Comparison of ENCODE assay signal across 19 cellular contexts in genomic region chr11:106770489-106771100, GRCh38.
DNase-seq lines count a peak whose midpoint lies in the region; ATAC-seq, FAIRE-seq and TF ChIP-seq lines count a peak whose summit lies in the region.
"Had no signal": no experiment of that assay in that cellular context is flagged by ENCODE, and none has a peak within 500 bp of the region (broad histone marks: within the 10 kb centered on the region; RNA-seq: fewer than 3 reads in every experiment).

No MANE protein-coding gene starts in this region.

- in situ Hi-C loops in HepG2 (cut with HindIII; ENCODE audit: extremely low pct_ligation_motif_present, low pct_unique_long_range_greater_than_20kb) (no loop called here), KBM-7 (cut with MboI; ENCODE audit: low pct_unique_long_range_greater_than_20kb, low sequenced_read_pairs) (no loop called here), brain microvascular endothelial cell (cut with HindIII; ENCODE audit: low pct_ligation_motif_present, low sequenced_read_pairs) (no loop called here)

- CTCF ChIA-PET in HepG2 (lab: Yijun Ruan, JAX; ENCODE audit: low intra/inter-chr PET ratio, low total read pairs) = no interaction called here

- no peaks in the 10 kb centered on the region for H4K20me1 ChIP-seq in HepG2 (ENCODE audit: insufficient read depth, low read length)

- TF ChIP-seq CTCF in HepG2 (CRISPR knock-in tag; IDR thresholded peaks at IDR 0.05) (no peak), right lobe of liver (IDR thresholded peaks at IDR 0.05) (no peak), bronchial epithelial cell (IDR thresholded peaks at IDR 0.05; ENCODE audit: insufficient read depth, low read length, severe bottlenecking) (no peak), fibroblast of villous mesenchyme (IDR thresholded peaks at IDR 0.05; ENCODE audit: insufficient read depth, low read depth, low read length) (no peak), left ventricle myocardium inferior (IDR thresholded peaks at IDR 0.05; ENCODE audit: borderline replicate concordance) (no peak), brain microvascular endothelial cell (IDR thresholded peaks at IDR 0.05; ENCODE audit: low read depth, low read length, missing control alignments) (no peak)

- TF ChIP-seq POLR2A in HepG2 (IDR thresholded peaks at IDR 0.05; ENCODE audit: insufficient read depth in 1 of 2, low read depth in 2 of 2, low read length in 2 of 2) (no peak), right lobe of liver (IDR thresholded peaks at IDR 0.05) (no peak)

- FAIRE-seq in HepG2 (lab: Jason Lieb, UNC) = no peak
- FAIRE-seq in bronchial epithelial cell (lab: Jason Lieb, UNC) = no peak

- no peak overlapping the region for H3K4me2 ChIP-seq in HepG2 (ENCODE audit: low read depth, low read length)

- H3K9me3 ChIP-seq in HepG2 (ENCODE audit: low read length) = no peaks in the 10 kb centered on the region
- H3K9me3 ChIP-seq in right lobe of liver = no peaks in the 10 kb centered on the region
- H3K9me3 ChIP-seq in left ventricle myocardium inferior (replicated peaks) = no peaks in the 10 kb centered on the region

- H3K4me1 ChIP-seq in HepG2 (ENCODE audit: insufficient read depth, low read length) (no peaks in the 10 kb centered on the region), right lobe of liver (no peaks in the 10 kb centered on the region), left ventricle myocardium inferior (no peaks in the 10 kb centered on the region)

- H3K4me3 ChIP-seq in HepG2 (replicated peaks in 1 of 3; ENCODE audit: insufficient read depth in 1 of 3, low read depth in 2 of 3, low read length in 3 of 3) = no peak overlapping the region
- H3K4me3 ChIP-seq in right lobe of liver = no peak overlapping the region
- H3K4me3 ChIP-seq in bronchial epithelial cell (ENCODE audit: low read depth, low read length) = no peak overlapping the region
- H3K4me3 ChIP-seq in fibroblast of villous mesenchyme (ENCODE audit: low read depth, low read length) = no peak overlapping the region
- H3K4me3 ChIP-seq in left ventricle myocardium inferior = no peak overlapping the region
- no peak overlapping the region for H3K4me3 ChIP-seq in brain microvascular endothelial cell (ENCODE audit: low read depth, low read length)

- TF ChIP-seq EP300 in HepG2 (IDR thresholded peaks at IDR 0.05; ENCODE audit: low read depth in 2 of 2, low read length in 2 of 2) (no peak), HepG2 (CRISPR knock-in tag; IDR thresholded peaks at IDR 0.05; ENCODE audit: borderline replicate concordance) (no peak)

- H3K27ac ChIP-seq in HepG2 (ENCODE audit: extremely low read length, insufficient read depth, low read length) (no peak overlapping the region), right lobe of liver (no peak overlapping the region), left ventricle myocardium inferior (replicated peaks) (no peak overlapping the region), brain microvascular endothelial cell (no peak overlapping the region)

- no peak overlapping the region for H2AFZ ChIP-seq in HepG2 (ENCODE audit: low read length)

- H3K36me3 ChIP-seq in HepG2 (replicated peaks in 1 of 2; ENCODE audit: control insufficient read depth in 1 of 2, insufficient read depth in 2 of 2, low read length in 2 of 2) = no peaks in the 10 kb centered on the region
- no peaks in the 10 kb centered on the region for H3K36me3 ChIP-seq in right lobe of liver
- no peaks in the 10 kb centered on the region for H3K36me3 ChIP-seq in bronchial epithelial cell (ENCODE audit: control insufficient read depth, insufficient read depth, low read length)
- H3K36me3 ChIP-seq in left ventricle myocardium inferior = no peaks in the 10 kb centered on the region
- H3K36me3 ChIP-seq in brain microvascular endothelial cell (replicated peaks) = no peaks in the 10 kb centered on the region

- no peak for DNase-seq in HepG2 (ENCODE audit: low spot score)
- no peak for DNase-seq in right lobe of liver
- DNase-seq in bronchial epithelial cell (ENCODE audit: low read depth) = peak; percentile 49
- DNase-seq in fibroblast of villous mesenchyme (ENCODE audit: low read depth) = peak; percentile 30
- DNase-seq in left ventricle myocardium inferior = no peak
- no peak for DNase-seq in KBM-7
- no peak for DNase-seq in effector CD4-positive, alpha-beta T cell
- DNase-seq in brain microvascular endothelial cell = no peak
- DNase-seq: DMS 273 treated with DMSO at 0.1 percent for 48 hours; GF-D8; HFFc6; Karpas-422; MM.1S; NCI-H1417; NCI-H187 treated with DMSO at 0.1 percent for 48 hours; NCI-H345; NCI-H69; NK-92 treated with Interleukin-12 subunit alpha and Interleukin-12 subunit beta, amount 100 ng/mL, for 24 hours; SHP77 had no signal

- TF ChIP-seq RAD21 in HepG2 (CRISPR knock-in tag; IDR thresholded peaks at IDR 0.05) = no peak

- no peaks in the 10 kb centered on the region for H3K27me3 ChIP-seq in HepG2 (ENCODE audit: control insufficient read depth in 1 of 2, insufficient read depth in 2 of 2, low read length in 2 of 2)
- no peaks in the 10 kb centered on the region for H3K27me3 ChIP-seq in right lobe of liver
- no peaks in the 10 kb centered on the region for H3K27me3 ChIP-seq in bronchial epithelial cell (ENCODE audit: control insufficient read depth, insufficient read depth, low read length)
- H3K27me3 ChIP-seq in left ventricle myocardium inferior (ENCODE audit: low read depth) = no peaks in the 10 kb centered on the region
- no peaks in the 10 kb centered on the region for H3K27me3 ChIP-seq in brain microvascular endothelial cell (replicated peaks)

- ATAC-seq in HepG2 (no peak), right lobe of liver (no peak)

- intact Hi-C loops in HepG2 (cut with micrococcal nuclease; ENCODE audit: unreplicated experiment) (no loop called here), right lobe of liver (cut with DNase I) (no loop called here), left ventricle myocardium inferior (cut with micrococcal nuclease) (no loop called here)

- no peaks in the 10 kb centered on the region for H3K79me2 ChIP-seq in HepG2 (ENCODE audit: insufficient read depth, low read length)

- H3K9ac ChIP-seq in HepG2 (ENCODE audit: insufficient read depth, low read depth, low read length) = no peak overlapping the region

- BruUV-seq in HepG2 (replicated peaks; lab: Mats Ljungman, UMichigan) = no TSS peak

- POLR2A ChIA-PET in HepG2 (lab: Yijun Ruan, JAX) = no interaction called here

TF ChIP-seq in HepG2, 621 proteins besides CTCF, POLR2A, EP300 and RAD21:
- TF ChIP-seq CENPX (CRISPR knock-in tag; IDR thresholded peaks at IDR 0.05) (no peak), HES4 (CRISPR knock-in tag; IDR thresholded peaks at IDR 0.05; ENCODE audit: borderline replicate concordance) (no peak), CEBPB (IDR thresholded peaks at IDR 0.05; ENCODE audit: borderline replicate concordance, low read depth, low read length) (peak; percentile 5; the same call in 1 of the 2 replicates), YEATS4 (CRISPR knock-in tag; IDR thresholded peaks at IDR 0.05; ENCODE audit: borderline replicate concordance) (no peak), ZBTB2 (CRISPR knock-in tag; IDR thresholded peaks at IDR 0.05; ENCODE audit: low read depth) (no peak), KLF16 (CRISPR knock-in tag; IDR thresholded peaks at IDR 0.05) (no peak)

Comparison
In these comparisons a context has a peak if more than half of its experiments do, and no peak if none do; other contexts are left out.
1. DNase-seq: peak in bronchial epithelial cell (single experiment) and fibroblast of villous mesenchyme (single experiment); none in HepG2 (single experiment), right lobe of liver (0 of 3), left ventricle myocardium inferior (single experiment), KBM-7 (single experiment), effector CD4-positive, alpha-beta T cell (single experiment) and brain microvascular endothelial cell (single experiment).